17 cellular contexts compared by ENCODE assay signal in genomic region chr13:40370662-40371061, GRCh38.
DNase-seq lines count a peak whose midpoint lies in the region; ATAC-seq and TF ChIP-seq lines count a peak whose summit lies in the region.
"Had no signal": no experiment of that assay in that cellular context is flagged by ENCODE, and none has a peak within 500 bp of the region (broad histone marks: within the 10 kb centered on the region; RNA-seq: fewer than 3 reads in every experiment).

No MANE protein-coding gene starts in this region.

- POLR2A ChIA-PET in activated CD4-positive, alpha-beta T cell treated with anti-CD3 and anti-CD28 coated beads for 36 hours (lab: Charles Lee) = no interaction called here
- POLR2A ChIA-PET in activated naive CD8-positive, alpha-beta T cell treated with anti-CD3 and anti-CD28 coated beads, Interleukin-2, amount 10 ng/mL, durations not matched to agents 7 days and 5 days (lab: Charles Lee) = no interaction called here

- H3K4me1 Mint-ChIP-seq in activated CD4-positive, alpha-beta T cell treated with anti-CD3 and anti-CD28 coated beads for 36 hours = peaks cover 42% of the 10 kb centered on the region
- peaks cover 29% of the 10 kb centered on the region for H3K4me1 Mint-ChIP-seq in activated naive CD8-positive, alpha-beta T cell treated with anti-CD3 and anti-CD28 coated beads, Interleukin-2, amount 10 ng/mL, durations not matched to agents 7 days and 5 days
- peaks cover 34% of the 10 kb centered on the region for H3K4me1 Mint-ChIP-seq in activated naive CD8-positive, alpha-beta T cell treated with anti-CD3 and anti-CD28 coated beads for 36 hours
- H3K4me1 Mint-ChIP-seq in central memory CD8-positive, alpha-beta T cell = peaks cover 29% of the 10 kb centered on the region
- H3K4me1 Mint-ChIP-seq: H9 had no signal

- no peak overlapping the region for H3K9ac ChIP-seq in subcutaneous abdominal adipose tissue (ENCODE audit: low read length in 5 of 5)
- H3K9ac ChIP-seq: KMS-11 had no signal

- H3K27me3 Mint-ChIP-seq in activated CD4-positive, alpha-beta T cell treated with anti-CD3 and anti-CD28 coated beads for 36 hours = no peaks in the 10 kb centered on the region
- H3K27me3 Mint-ChIP-seq in activated naive CD8-positive, alpha-beta T cell treated with anti-CD3 and anti-CD28 coated beads, Interleukin-2, amount 10 ng/mL, durations not matched to agents 7 days and 5 days = no peaks in the 10 kb centered on the region
- no peaks in the 10 kb centered on the region for H3K27me3 Mint-ChIP-seq in activated naive CD8-positive, alpha-beta T cell treated with anti-CD3 and anti-CD28 coated beads for 36 hours
- no peaks in the 10 kb centered on the region for H3K27me3 Mint-ChIP-seq in central memory CD8-positive, alpha-beta T cell

- H3K27me3 ChIP-seq in subcutaneous abdominal adipose tissue (ENCODE audit: control insufficient read depth in 5 of 5, insufficient read depth in 4 of 5, low read length in 5 of 5) = no peaks in the 10 kb centered on the region

- peaks cover 1 to 42% (median 19%) of the 10 kb centered on the region in 5 donors for H3K4me1 ChIP-seq in subcutaneous abdominal adipose tissue (ENCODE audit: control insufficient read depth in 5 of 5, insufficient read depth in 5 of 5, low read length in 5 of 5)
- H3K4me1 ChIP-seq: A549 had no signal

- no peaks in the 10 kb centered on the region for H3K9me3 ChIP-seq in subcutaneous abdominal adipose tissue (ENCODE audit: control insufficient read depth in 5 of 5, low read length in 5 of 5)
- H3K9me3 ChIP-seq: A549 had no signal

- peaks cover 4% of the 10 kb centered on the region for H3K9me3 Mint-ChIP-seq in activated CD4-positive, alpha-beta T cell treated with anti-CD3 and anti-CD28 coated beads for 36 hours (ENCODE audit: low read depth)
- H3K9me3 Mint-ChIP-seq in activated naive CD8-positive, alpha-beta T cell treated with anti-CD3 and anti-CD28 coated beads, Interleukin-2, amount 10 ng/mL, durations not matched to agents 7 days and 5 days = peaks cover 9% of the 10 kb centered on the region
- H3K9me3 Mint-ChIP-seq in activated naive CD8-positive, alpha-beta T cell treated with anti-CD3 and anti-CD28 coated beads for 36 hours = peaks cover 12% of the 10 kb centered on the region
- peaks cover 5% of the 10 kb centered on the region for H3K9me3 Mint-ChIP-seq in central memory CD8-positive, alpha-beta T cell
- H3K9me3 Mint-ChIP-seq: H9 had no signal

- H3K36me3 Mint-ChIP-seq in activated CD4-positive, alpha-beta T cell treated with anti-CD3 and anti-CD28 coated beads for 36 hours (ENCODE audit: low read depth) = peaks cover 6% of the 10 kb centered on the region
- H3K36me3 Mint-ChIP-seq in activated naive CD8-positive, alpha-beta T cell treated with anti-CD3 and anti-CD28 coated beads, Interleukin-2, amount 10 ng/mL, durations not matched to agents 7 days and 5 days = peaks cover 18% of the 10 kb centered on the region
- H3K36me3 Mint-ChIP-seq in activated naive CD8-positive, alpha-beta T cell treated with anti-CD3 and anti-CD28 coated beads for 36 hours = peaks cover 19% of the 10 kb centered on the region
- no peaks in the 10 kb centered on the region for H3K36me3 Mint-ChIP-seq in central memory CD8-positive, alpha-beta T cell (ENCODE audit: insufficient read depth)

- H3K27ac ChIP-seq in subcutaneous abdominal adipose tissue (ENCODE audit: low read depth, low read length) = peak overlapping the region; percentile 3
- H3K27ac ChIP-seq: A549, C4-2B, KMS-11, PC-9 had no signal

- no peak overlapping the region for H3K4me3 ChIP-seq in subcutaneous abdominal adipose tissue (ENCODE audit: low read depth in 1 of 5, low read length in 5 of 5)
- H3K4me3 ChIP-seq: A549, PC-9 had no signal

- in situ Hi-C loops in GM13977 (cut with MboI; ENCODE audit: low pct_unique_long_range_greater_than_20kb, low sequenced_read_pairs, unreplicated experiment) = no loop called here

- no peaks in the 10 kb centered on the region for H3K36me3 ChIP-seq in subcutaneous abdominal adipose tissue (ENCODE audit: control insufficient read depth in 5 of 5, insufficient read depth in 5 of 5, low read length in 5 of 5)

- H3K4me3 Mint-ChIP-seq in activated CD4-positive, alpha-beta T cell treated with anti-CD3 and anti-CD28 coated beads for 36 hours = no peak overlapping the region
- no peak overlapping the region for H3K4me3 Mint-ChIP-seq in activated naive CD8-positive, alpha-beta T cell treated with anti-CD3 and anti-CD28 coated beads, Interleukin-2, amount 10 ng/mL, durations not matched to agents 7 days and 5 days
- H3K4me3 Mint-ChIP-seq in activated naive CD8-positive, alpha-beta T cell treated with anti-CD3 and anti-CD28 coated beads for 36 hours = no peak overlapping the region
- no peak overlapping the region for H3K4me3 Mint-ChIP-seq in central memory CD8-positive, alpha-beta T cell
- H3K4me3 Mint-ChIP-seq: H9 had no signal

- no peak for TF ChIP-seq CTCF in GM13977 (IDR thresholded peaks at IDR 0.05; ENCODE audit: extremely low read depth, insufficient read depth, missing control alignments)

- CTCF ChIA-PET in activated CD4-positive, alpha-beta T cell treated with anti-CD3 and anti-CD28 coated beads for 36 hours (lab: Charles Lee) = interaction anchor here (0.7 to 0.8 kb wide), 2 partner anchors 9 to 22 kb away, joined by 3 to 5 read pairs; no protein-coding TSS in a partner anchor

- H3K27ac Mint-ChIP-seq in activated CD4-positive, alpha-beta T cell treated with anti-CD3 and anti-CD28 coated beads for 36 hours = peak overlapping the region; percentile 61
- H3K27ac Mint-ChIP-seq in activated naive CD8-positive, alpha-beta T cell treated with anti-CD3 and anti-CD28 coated beads, Interleukin-2, amount 10 ng/mL, durations not matched to agents 7 days and 5 days = peak overlapping the region; percentile 72
- H3K27ac Mint-ChIP-seq in activated naive CD8-positive, alpha-beta T cell treated with anti-CD3 and anti-CD28 coated beads for 36 hours = no peak overlapping the region
- peak overlapping the region; percentile 24 for H3K27ac Mint-ChIP-seq in central memory CD8-positive, alpha-beta T cell (ENCODE audit: low read depth)
- H3K27ac Mint-ChIP-seq: H9 had no signal

- intact Hi-C loops in activated CD4-positive, alpha-beta T cell treated with anti-CD3 and anti-CD28 coated beads for 36 hours (cut with DNase I, micrococcal nuclease) = loop anchor here (5.0 kb wide), 3 partner anchors 147 to 292 kb away; no protein-coding TSS in a partner anchor

- ATAC-seq in activated CD4-positive, alpha-beta T cell treated with anti-CD3 and anti-CD28 coated beads for 36 hours = peak; percentile 47
- ATAC-seq in activated naive CD8-positive, alpha-beta T cell treated with anti-CD3 and anti-CD28 coated beads, Interleukin-2, amount 10 ng/mL, durations not matched to agents 7 days and 5 days (ENCODE audit: low read depth) = no peak
- no peak for ATAC-seq in central memory CD8-positive, alpha-beta T cell (replicated peaks; ENCODE audit: extremely low read depth, poor library complexity, severe bottlenecking)
- ATAC-seq: A549 had no signal

- no peak for DNase-seq in activated CD4-positive, alpha-beta T cell treated with anti-CD3 and anti-CD28 coated beads for 36 hours
- DNase-seq in activated CD4-positive, alpha-beta T cell treated with anti-CD3 and anti-CD28 coated beads, Interleukin-2, amount 50 U/mL, for 4 hours = no peak
- DNase-seq in activated naive CD8-positive, alpha-beta T cell treated with anti-CD3 and anti-CD28 coated beads, Interleukin-2, amount 10 ng/mL, durations not matched to agents 7 days and 5 days = no peak
- no peak for DNase-seq in activated naive CD8-positive, alpha-beta T cell treated with anti-CD3 and anti-CD28 coated beads for 36 hours
- DNase-seq in central memory CD8-positive, alpha-beta T cell (ENCODE audit: low spot score in 2 of 2) = no peak
- no peak for DNase-seq in COLO668 (lab: John Stamatoyannopoulos, UW; ENCODE audit: unreplicated experiment)
- DNase-seq in GM13977 (ENCODE audit: low spot score) = no peak
- DNase-seq: EL, H9, NCI-H1436, NCI-H2081, NCI-H524, PC-9 had no signal
